ENCODE assay signal across 28 cellular contexts in the genomic region with DNA sequence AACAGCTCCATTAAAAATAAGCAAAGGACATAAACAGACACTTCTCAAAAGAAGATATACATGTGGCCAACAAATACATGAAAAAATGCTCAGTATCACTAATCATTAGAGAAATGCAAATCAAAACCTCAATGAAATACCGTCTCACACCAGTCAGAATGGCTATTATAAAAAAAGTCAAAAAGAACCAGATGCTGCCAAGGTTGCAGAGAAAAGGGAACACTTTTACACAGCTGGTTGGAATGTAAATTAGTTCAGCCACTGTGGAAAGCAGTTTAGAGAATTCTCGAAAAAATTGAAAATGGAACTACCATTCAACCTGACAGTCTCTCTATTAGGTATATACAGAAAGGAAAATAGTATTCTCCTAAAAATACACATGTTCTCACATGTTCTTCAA.
A peak's percentile ranks its signal among the peaks of the same experiment; 100 is the strongest.
DNase-seq lines count a peak whose midpoint lies in the region; ATAC-seq and TF ChIP-seq lines count a peak whose summit lies in the region.
"Had no signal": no experiment of that assay in that cellular context is flagged by ENCODE, and none has a peak within 500 bp of the region (broad histone marks: within the 10 kb centered on the region; RNA-seq: fewer than 3 reads in every experiment).

No MANE protein-coding gene starts in this region.

- no peaks in the 10 kb centered on the region for H3K79me2 ChIP-seq in OCI-LY7 (ENCODE audit: insufficient read depth, low read depth, low read length)

- no peaks in the 10 kb centered on the region; the same call in 1 of the 2 replicates for H3K36me3 ChIP-seq in OCI-LY7 (ENCODE audit: insufficient read depth, low read length)
- H3K36me3 ChIP-seq in colonic mucosa, result no peaks in the 10 kb centered on the region
- H3K36me3 ChIP-seq: BE2C, HAP-1, MG63 had no signal

- TF ChIP-seq CTCF in AG10803 (conservative IDR thresholded peaks at IDR 0.05; ENCODE audit: low read length), result no peak
- no peak for TF ChIP-seq CTCF in OCI-LY7 (conservative IDR thresholded peaks at IDR 0.05; ENCODE audit: low read length)
- TF ChIP-seq CTCF in colonic mucosa (IDR thresholded peaks at IDR 0.05), result no peak

- H3K27ac ChIP-seq in OCI-LY7 (ENCODE audit: low read depth, low read length, poor library complexity, severe bottlenecking) (no peak overlapping the region), colonic mucosa (no peak overlapping the region)
- H3K27ac ChIP-seq: 22Rv1, RWPE1 had no signal

- no peak overlapping the region for H3K4me3 ChIP-seq in AG10803 (ENCODE audit: low read length)
- no peak overlapping the region for H3K4me3 ChIP-seq in OCI-LY7 (ENCODE audit: low read depth, low read length, poor library complexity, severe bottlenecking)
- H3K4me3 ChIP-seq in colonic mucosa, result no peak overlapping the region
- H3K4me3 ChIP-seq: GM23338, HAP-1, MG63 had no signal

- 0 out of 2 replicates have a peak overlapping the region, but pooled peaks have one; percentile 42 for H2AFZ ChIP-seq in OCI-LY7 (ENCODE audit: low read length)
- H2AFZ ChIP-seq: GM23338 had no signal

- H3K4me1 ChIP-seq in OCI-LY7 (ENCODE audit: insufficient read depth, low read length, poor library complexity, severe bottlenecking), result peaks cover 9% of the 10 kb centered on the region
- H3K4me1 ChIP-seq in colonic mucosa, result no peaks in the 10 kb centered on the region
- H3K4me1 ChIP-seq: BE2C, HAP-1 had no signal

- POLR2A ChIA-PET in OCI-LY7 (lab: Charles Lee), result interaction anchor here (0.9 kb wide), 1 partner anchor 10 kb away, joined by 4 read pairs; no protein-coding TSS in a partner anchor

- no peaks in the 10 kb centered on the region for H3K27me3 ChIP-seq in colonic mucosa
- H3K27me3 ChIP-seq: BE2C, MG63 had no signal

- DNase-seq in AG10803 (ENCODE audit: low read depth) (peak; percentile 11), OCI-LY7 (ENCODE audit: low spot score) (no peak), colonic mucosa (no peak), T-helper 2 cell (no peak)
- DNase-seq: BE2C; CD8-positive, alpha-beta memory T cell; DMS 273 treated with DMSO at 0.1 percent for 48 hours; DMS79; EL; GDM1; KBM-7; MG63; NCI-H1048; NCI-H1417; NCI-H1694; NCI-H2029 treated with DMSO at 0.1 percent for 48 hours; NCI-H2227 treated with DMSO at 0.1 percent for 48 hours; SHP77; T-cell had no signal

- intact Hi-C loops in OCI-LY7 (cut with micrococcal nuclease; ENCODE audit: unreplicated experiment) (no loop called here), colonic mucosa (cut with DNase I) (no loop called here)

- no peak overlapping the region for H3K4me2 ChIP-seq in OCI-LY7 (ENCODE audit: low read length)
- H3K4me2 ChIP-seq: GM23338 had no signal

- no peak overlapping the region for H3K9ac ChIP-seq in colonic mucosa (ENCODE audit: low read depth in 2 of 2, low read length in 2 of 2)

- H4K20me1 ChIP-seq in OCI-LY7 (ENCODE audit: insufficient read depth, low read length), result no peaks in the 10 kb centered on the region

- peak; percentile 61 for ATAC-seq in GM18870 (IDR thresholded peaks at IDR 0.05; ENCODE audit: unreplicated experiment)
- peak; percentile 91 for ATAC-seq in HG02870 (IDR thresholded peaks at IDR 0.05; ENCODE audit: unreplicated experiment)
- ATAC-seq in GM21786 (IDR thresholded peaks at IDR 0.05; ENCODE audit: unreplicated experiment), result no peak
- no peak for ATAC-seq in HG03175 (IDR thresholded peaks at IDR 0.05; ENCODE audit: unreplicated experiment)
- ATAC-seq: GM23338, Panc1, T-cell had no signal

- peaks cover 15% of the 10 kb centered on the region; the same call in 1 of the 2 replicates for H3K9me3 ChIP-seq in OCI-LY7 (ENCODE audit: low read length)
- no peaks in the 10 kb centered on the region for H3K9me3 ChIP-seq in colonic mucosa
- H3K9me3 ChIP-seq: BE2C, HAP-1 had no signal

- H3K9me2 ChIP-seq in OCI-LY7 (ENCODE audit: insufficient read depth, low read length), result no peaks in the 10 kb centered on the region

- no TSS peak for BruUV-seq in OCI-LY7 (replicated peaks; lab: Mats Ljungman, UMichigan)

- CTCF ChIA-PET in OCI-LY7 (lab: Charles Lee; ENCODE audit: unreplicated experiment), result no interaction called here

Comparison
In these comparisons a context has a peak if more than half of its experiments do, and no peak if none do; other contexts are left out.
1. ATAC-seq: peak in GM18870 (single experiment) and HG02870 (single experiment); none in GM21786 (single experiment) and HG03175 (single experiment).